2 cellular contexts compared by ENCODE assay signal in genomic region chr21:46038871-46039397, GRCh38.
TF ChIP-seq lines count a peak whose summit lies in the region.

No MANE protein-coding gene starts in this region.

TF ChIP-seq in H1, 55 proteins besides CTCF, POLR2A, EP300 and RAD21:
- TF ChIP-seq GABPA (IDR thresholded peaks at IDR 0.05; ENCODE audit: borderline replicate concordance, insufficient read depth, low read length): peak; percentile 34; the same call in 1 of the 2 replicates
- no peak for TF ChIP-seq E2F6 (IDR thresholded peaks at IDR 0.05)
- TF ChIP-seq GTF2F1 (IDR thresholded peaks at IDR 0.05; ENCODE audit: borderline replicate concordance, low read depth, low read length): no peak

TF ChIP-seq in WTC11, 78 proteins besides CTCF, POLR2A, EP300 and RAD21:
- TF ChIP-seq, protein P1, sequence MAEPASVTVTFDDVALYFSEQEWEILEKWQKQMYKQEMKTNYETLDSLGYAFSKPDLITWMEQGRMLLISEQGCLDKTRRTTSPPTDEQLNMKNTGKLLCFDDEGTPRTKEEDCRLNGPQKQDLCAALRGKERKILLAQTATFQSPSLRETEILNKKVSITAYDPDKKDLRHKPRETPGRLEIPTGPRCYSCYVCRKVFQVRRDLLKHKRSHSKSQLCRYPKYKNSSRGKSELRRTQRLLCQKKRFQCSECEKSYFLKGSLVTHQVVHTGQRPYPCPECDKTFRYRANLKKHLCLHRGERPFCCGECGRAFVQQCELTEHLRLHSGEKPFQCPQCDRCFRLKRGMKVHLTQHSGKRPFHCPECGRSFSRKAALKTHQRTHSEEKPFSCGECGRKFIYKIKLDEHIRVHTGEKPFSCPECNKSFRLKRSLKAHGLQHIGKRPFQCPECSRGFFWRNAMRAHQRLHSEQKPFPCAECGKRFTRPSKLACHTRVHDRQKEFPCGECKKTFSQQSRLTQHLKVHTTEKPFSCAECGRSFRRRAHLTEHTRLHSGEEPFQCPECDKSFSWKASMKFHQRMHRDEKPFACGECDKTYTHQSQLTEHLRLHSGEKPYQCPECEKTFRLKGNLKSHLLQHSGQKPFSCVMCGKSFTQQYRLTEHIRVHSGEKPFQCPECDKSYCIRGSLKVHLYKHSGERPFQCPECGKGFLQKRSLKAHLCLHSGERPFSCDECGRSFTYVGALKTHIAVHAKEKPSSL (CRISPR knock-in tag; conservative IDR thresholded peaks at IDR 0.05): no peak
- TF ChIP-seq PREB (CRISPR knock-in tag; IDR thresholded peaks at IDR 0.05; ENCODE audit: borderline replicate concordance): no peak
- TF ChIP-seq ATF3 (CRISPR knock-in tag; conservative IDR thresholded peaks at IDR 0.05): no peak
- no peak for TF ChIP-seq NR2C2 (CRISPR knock-in tag; IDR thresholded peaks at IDR 0.05)
TF ChIP-seq in WTC11: peak in this region for 0.
